3 cellular contexts compared by ENCODE assay signal in the genomic region with DNA sequence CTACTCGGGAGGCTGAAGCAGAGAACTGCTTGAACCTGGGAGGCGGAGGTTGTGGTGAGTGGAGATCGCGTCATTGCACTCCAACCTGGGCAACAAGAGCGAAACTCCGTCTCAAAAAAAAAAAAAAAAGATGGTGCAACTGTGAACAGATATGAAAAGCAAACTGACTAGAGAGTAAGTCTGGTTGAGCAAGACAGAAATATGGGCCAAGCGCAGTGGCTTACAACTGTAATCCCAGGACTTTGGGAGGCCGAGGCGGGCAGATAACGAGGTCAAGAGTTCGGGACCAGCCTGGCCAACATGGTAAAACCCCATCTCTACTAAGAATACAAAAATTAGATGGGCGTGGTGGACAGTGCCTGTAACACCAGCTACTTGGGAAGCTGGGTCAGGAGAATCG. TPM values are rescaled to one million over a fixed set of nuclear protein-coding genes. Genes with fewer than 3 reads are reported as not detected.
"Had no signal": no experiment of that assay in that cellular context is flagged by ENCODE, and none has a peak within 500 bp of the region (broad histone marks: within the 10 kb centered on the region; RNA-seq: fewer than 3 reads in every experiment).

No MANE protein-coding gene starts in this region.

RNA-seq across cellular contexts. Expression of gene ENAH, which starts 24.1 kb away (rescaled TPM):
- total RNA-seq: activated CD8-positive, alpha-beta memory T cell treated with anti-CD3 and anti-CD28 coated beads, Interleukin-2, amount 10 ng/mL, durations not matched to agents 7 days and 5 days; activated CD8-positive, alpha-beta T cell treated with anti-CD3 and anti-CD28 coated beads, Interleukin-2, amount 10 ng/mL, durations not matched to agents 7 days and 5 days; T-helper 2 cell treated with Interferon-gamma antibody and Interleukin-4, amounts not matched to agents 100 ng/mL and 5 ng/mL, for 36 hours had no signal
